8 cellular contexts compared by ENCODE assay signal in genomic region chr5:74903165-74903787, GRCh38.
DNase-seq lines count a peak whose midpoint lies in the region; ATAC-seq and TF ChIP-seq lines count a peak whose summit lies in the region.

No MANE protein-coding gene starts in this region.

- TF ChIP-seq CTCF in HFF-Myc (IDR thresholded peaks at IDR 0.05; ENCODE audit: low read depth, low read length, missing control alignments) (peak; percentile 46), WERI-Rb-1 (IDR thresholded peaks at IDR 0.05; ENCODE audit: low read depth, low read length) (peak; percentile 80)

- DNase-seq in DMS 273 treated with DMSO at 0.1 percent for 48 hours (lab: John Stamatoyannopoulos, UW) (peak; percentile 40), HFF-Myc (ENCODE audit: extremely low read depth, low read depth) (no peak), WERI-Rb-1 (peak; percentile 68), head of caudate nucleus (peak in 22 of 42 donors; percentile 4 to 62 (median 28)), foreskin melanocyte (no peak)
- DNase-seq in stimulated activated CD4-positive, alpha-beta T cell treated with anti-CD3 and anti-CD28 coated beads, Interleukin-1b, Interleukin-23, amount 100 ng/mL, for 48 hours: peak; percentile 20

- intact Hi-C loops in head of caudate nucleus (cut with DNase I): no loop called here

- no peaks in the 10 kb centered on the region for H3K27me3 ChIP-seq in WERI-Rb-1 (ENCODE audit: insufficient read depth, low read depth, severe bottlenecking)

- H3K9me3 ChIP-seq in WERI-Rb-1 (ENCODE audit: severe bottlenecking): no peaks in the 10 kb centered on the region

- no peak overlapping the region for H3K4me3 ChIP-seq in HFF-Myc (replicated peaks; ENCODE audit: low read depth, low read length)
- H3K4me3 ChIP-seq in WERI-Rb-1 (ENCODE audit: low read depth, low read length): no peak overlapping the region

- ATAC-seq in GM18909 (IDR thresholded peaks at IDR 0.05; ENCODE audit: poor library complexity, unreplicated experiment) (no peak), HG02623 (IDR thresholded peaks at IDR 0.05; ENCODE audit: unreplicated experiment) (no peak)

- no peak overlapping the region for H3K27ac ChIP-seq in WERI-Rb-1

- no peaks in the 10 kb centered on the region for H3K36me3 ChIP-seq in WERI-Rb-1

Comparison
In these comparisons a context has a peak if more than half of its experiments do, and no peak if none do; other contexts are left out.
1. DNase-seq: peak in DMS 273 treated with DMSO at 0.1 percent for 48 hours (single experiment), WERI-Rb-1 (single experiment), head of caudate nucleus (22 of 42) and stimulated activated CD4-positive, alpha-beta T cell treated with anti-CD3 and anti-CD28 coated beads, Interleukin-1b, Interleukin-23, amount 100 ng/mL, for 48 hours (single experiment); none in HFF-Myc (single experiment) and foreskin melanocyte (single experiment).